13 cellular contexts compared by ENCODE assay signal in genomic region chr3:140588558-140588957, GRCh38.
"Had no signal": no experiment of that assay in that cellular context is flagged by ENCODE, and none has a peak within 500 bp of the region (broad histone marks: within the 10 kb centered on the region; RNA-seq: fewer than 3 reads in every experiment).

No MANE protein-coding gene starts in this region.

- H3K4me3 ChIP-seq: testis had no signal

- H3K9me3 ChIP-seq: testis had no signal

- H3K36me3 ChIP-seq: brain microvascular endothelial cell had no signal

- DNase-seq: activated B cell treated with CpG ODN at 0.5 μM for 24 hours; activated CD4-positive, alpha-beta T cell treated with anti-CD3 and anti-CD28 coated beads, Interleukin-2, amount 10 ng/mL, durations not matched to agents 7 days and 5 days; activated naive CD4-positive, alpha-beta T cell treated with anti-CD3 and anti-CD28 coated beads, Interleukin-2, amount 10 ng/mL, durations not matched to agents 7 days and 5 days; activated T-cell treated with anti-CD3 and anti-CD28 coated beads for 4 hours; brain microvascular endothelial cell; glutamatergic neuron; kidney glomerular epithelial cell; retina; stimulated activated CD4-positive, alpha-beta T cell treated with anti-CD3 and anti-CD28 coated beads, Interleukin-4, amount 100 ng/mL, for 4 hours; stimulated activated naive CD8-positive, alpha-beta T cell treated with anti-CD3 and anti-CD28 coated beads, Interleukin-15, amount 100 ng/mL, for 72 hours; testis had no signal

- FAIRE-seq: endometrium had no signal

- H3K27ac ChIP-seq: brain microvascular endothelial cell, testis had no signal

- ATAC-seq: esophagus mucosa; stimulated activated naive CD8-positive, alpha-beta T cell treated with anti-CD3 and anti-CD28 coated beads, Interleukin-15, amount 100 ng/mL, for 72 hours had no signal

- H3K27me3 ChIP-seq: brain microvascular endothelial cell, testis had no signal

- H3K4me1 ChIP-seq: testis had no signal
